Comparison of ENCODE assay signal across 26 cellular contexts in the genomic region with DNA sequence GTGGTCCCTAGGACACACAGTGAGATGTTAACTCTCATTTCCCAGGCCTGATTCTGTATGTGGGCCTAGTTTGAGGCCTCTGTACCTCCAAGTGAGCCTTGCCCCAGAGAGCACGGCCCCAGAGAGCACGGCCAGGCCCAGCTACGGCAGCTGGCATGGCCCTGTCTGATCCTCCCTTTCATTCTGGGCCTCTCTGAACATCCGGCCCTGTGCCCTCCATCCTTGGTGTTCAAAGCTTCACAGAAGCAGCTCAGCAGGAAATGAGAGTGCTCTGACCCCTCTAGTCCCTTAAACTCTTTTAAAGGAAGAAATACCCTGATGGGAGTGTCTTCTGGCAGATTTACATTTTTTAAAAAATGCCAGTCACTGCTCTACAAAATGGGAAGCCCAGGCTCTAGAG.
DNase-seq lines count a peak whose midpoint lies in the region; ATAC-seq, FAIRE-seq and TF ChIP-seq lines count a peak whose summit lies in the region.
"Had no signal": no experiment of that assay in that cellular context is flagged by ENCODE, and none has a peak within 500 bp of the region (broad histone marks: within the 10 kb centered on the region; RNA-seq: fewer than 3 reads in every experiment).

No MANE protein-coding gene starts in this region.

- peak; percentile 62 for ATAC-seq in CD4-positive, CD25-positive, alpha-beta regulatory T cell (ENCODE audit: low read depth in 2 of 2)
- ATAC-seq in activated T-helper 17 cell treated with anti-CD3 and anti-CD28 coated beads, Interleukin-2, amount 50 U/mL, for 72 hours (replicated peaks) = no peak
- no peak for ATAC-seq in left lobe of liver
- ATAC-seq in HG03045 (IDR thresholded peaks at IDR 0.05; ENCODE audit: unreplicated experiment) = no peak
- ATAC-seq: esophagus mucosa had no signal

- no peaks in the 10 kb centered on the region for H3K79me2 ChIP-seq in neural progenitor cell (ENCODE audit: low read depth)

- no peaks in the 10 kb centered on the region for H4K20me1 ChIP-seq in neural progenitor cell (ENCODE audit: low read depth)

- H3K9me3 Mint-ChIP-seq in CD4-positive, CD25-positive, alpha-beta regulatory T cell = peaks cover 0 to 4% (median 0%) of the 10 kb centered on the region in 7 donors
- no peaks in the 10 kb centered on the region for H3K9me3 Mint-ChIP-seq in activated T-helper 17 cell treated with anti-CD3 and anti-CD28 coated beads, Interleukin-2, amount 50 U/mL, for 72 hours
- no peaks in the 10 kb centered on the region for H3K9me3 Mint-ChIP-seq in neural progenitor cell
- H3K9me3 Mint-ChIP-seq: neural crest cell; T-helper 1 cell treated with Interleukin-12 subunit alpha and Interleukin-12 subunit beta and Interleukin-4 antibody, amounts not matched to agents 30 μg/mL and 1 μg/mL, for 36 hours had no signal

- H3F3A ChIP-seq in neural progenitor cell (ENCODE audit: low read depth) = no peaks in the 10 kb centered on the region

- TF ChIP-seq POLR2A in GM12891 (IDR thresholded peaks at IDR 0.05; ENCODE audit: low read depth, low read length) = no peak

- no peak for TF ChIP-seq CTCF in neural progenitor cell (IDR thresholded peaks at IDR 0.05)

- H3K36me3 ChIP-seq in CD4-positive, CD25-positive, alpha-beta regulatory T cell (ENCODE audit: control insufficient read depth, insufficient read depth, low read length) = no peaks in the 10 kb centered on the region
- no peaks in the 10 kb centered on the region for H3K36me3 ChIP-seq in neural progenitor cell
- H3K36me3 ChIP-seq: SJSA1, tibial nerve had no signal

- H3K9me3 ChIP-seq in CD4-positive, CD25-positive, alpha-beta regulatory T cell (ENCODE audit: control insufficient read depth in 2 of 2, low read length in 2 of 2) = no peaks in the 10 kb centered on the region
- no peaks in the 10 kb centered on the region for H3K9me3 ChIP-seq in neural progenitor cell (ENCODE audit: low read depth)
- H3K9me3 ChIP-seq: SJSA1, tibial nerve had no signal

- peaks cover 15% of the 10 kb centered on the region for H3K27me3 Mint-ChIP-seq in CD4-positive, CD25-positive, alpha-beta regulatory T cell
- H3K27me3 Mint-ChIP-seq in activated T-helper 17 cell treated with anti-CD3 and anti-CD28 coated beads, Interleukin-2, amount 50 U/mL, for 72 hours = no peaks in the 10 kb centered on the region
- H3K27me3 Mint-ChIP-seq in neural progenitor cell (ENCODE audit: insufficient read depth, low read depth) = no peaks in the 10 kb centered on the region

- no peak overlapping the region for H3K4me3 ChIP-seq in CD4-positive, CD25-positive, alpha-beta regulatory T cell (ENCODE audit: low read depth, low read length)
- H3K4me3 ChIP-seq in neural progenitor cell = no peak overlapping the region
- H3K4me3 ChIP-seq: SJSA1, tibial nerve had no signal

- FAIRE-seq in GM12891 (lab: Jason Lieb, UNC) = no peak
- FAIRE-seq: frontal cortex, RCC 7860 had no signal

- H3K36me3 Mint-ChIP-seq in CD4-positive, CD25-positive, alpha-beta regulatory T cell = no peaks in the 10 kb centered on the region
- no peaks in the 10 kb centered on the region for H3K36me3 Mint-ChIP-seq in activated T-helper 17 cell treated with anti-CD3 and anti-CD28 coated beads, Interleukin-2, amount 50 U/mL, for 72 hours (ENCODE audit: low read depth)
- no peaks in the 10 kb centered on the region for H3K36me3 Mint-ChIP-seq in neural progenitor cell

- H3K9ac ChIP-seq in neural progenitor cell = no peak overlapping the region

- peak in 1 of 3 donors; percentile 57 for DNase-seq in CD4-positive, CD25-positive, alpha-beta regulatory T cell
- DNase-seq in GM12891 (ENCODE audit: insufficient read length, low spot score) (peak; percentile 27), neural progenitor cell (ENCODE audit: low spot score) (no peak), SHP77 (lab: John Stamatoyannopoulos, UW) (no peak), left lobe of liver (ENCODE audit: low spot score) (no peak)
- DNase-seq: activated CD4-positive, alpha-beta T cell treated with anti-CD3 and anti-CD28 coated beads, Interleukin-2, amount 50 U/mL, for 4 hours; DMS79; effector memory CD4-positive, alpha-beta T cell; hippocampal formation; islet precursor cell; MM.1S; NCI-H1436; NCI-H524; NK-92 treated with Interleukin-12 subunit alpha and Interleukin-12 subunit beta, amount 100 ng/mL, for 24 hours; stimulated activated CD4-positive, alpha-beta T cell treated with anti-CD3 and anti-CD28 coated beads, Interleukin-1b, Interleukin-23, amount 100 ng/mL, for 48 hours; stimulated activated naive CD4-positive, alpha-beta T cell treated with Interleukin-2 at 50 U/mL for 16 hours had no signal

- peak overlapping the region in 2 of 3 donors; percentile 32 to 54 for H3K27ac Mint-ChIP-seq in CD4-positive, CD25-positive, alpha-beta regulatory T cell
- H3K27ac Mint-ChIP-seq in activated T-helper 17 cell treated with anti-CD3 and anti-CD28 coated beads, Interleukin-2, amount 50 U/mL, for 72 hours = peak overlapping the region; percentile 47
- H3K27ac Mint-ChIP-seq in neural progenitor cell = peak overlapping the region; percentile 68
- H3K27ac Mint-ChIP-seq: progenitor cell of endocrine pancreas; T-helper 1 cell treated with Interleukin-12 subunit alpha and Interleukin-12 subunit beta and Interleukin-4 antibody, amounts not matched to agents 30 μg/mL and 1 μg/mL, for 36 hours had no signal

- H3K4me1 Mint-ChIP-seq in CD4-positive, CD25-positive, alpha-beta regulatory T cell = peaks cover 0 to 11% (median 0%) of the 10 kb centered on the region in 4 donors
- H3K4me1 Mint-ChIP-seq in activated T-helper 17 cell treated with anti-CD3 and anti-CD28 coated beads, Interleukin-2, amount 50 U/mL, for 72 hours = no peaks in the 10 kb centered on the region
- H3K4me1 Mint-ChIP-seq in neural progenitor cell = peaks cover 20% of the 10 kb centered on the region

- H3K4me1 ChIP-seq in CD4-positive, CD25-positive, alpha-beta regulatory T cell (ENCODE audit: control insufficient read depth, insufficient read depth, low read length, poor library complexity, severe bottlenecking) = no peaks in the 10 kb centered on the region
- H3K4me1 ChIP-seq in neural progenitor cell = no peaks in the 10 kb centered on the region

- H3K4me3 Mint-ChIP-seq in CD4-positive, CD25-positive, alpha-beta regulatory T cell = peak overlapping the region in 1 of 4 donors; percentile 39
- H3K4me3 Mint-ChIP-seq in activated T-helper 17 cell treated with anti-CD3 and anti-CD28 coated beads, Interleukin-2, amount 50 U/mL, for 72 hours = no peak overlapping the region
- no peak overlapping the region for H3K4me3 Mint-ChIP-seq in neural progenitor cell
- H3K4me3 Mint-ChIP-seq: neural crest cell; T-helper 1 cell treated with Interleukin-12 subunit alpha and Interleukin-12 subunit beta and Interleukin-4 antibody, amounts not matched to agents 30 μg/mL and 1 μg/mL, for 36 hours had no signal

- H3K4me2 ChIP-seq in neural progenitor cell = no peak overlapping the region

- no peak overlapping the region for H2AFZ ChIP-seq in neural progenitor cell (replicated peaks)

- H3K27ac ChIP-seq in CD4-positive, CD25-positive, alpha-beta regulatory T cell (ENCODE audit: insufficient read depth, low read length, poor library complexity, severe bottlenecking) = no peak overlapping the region
- H3K27ac ChIP-seq in neural progenitor cell = no peak overlapping the region
- H3K27ac ChIP-seq: SJSA1, tibial nerve had no signal

- no peaks in the 10 kb centered on the region for H3K27me3 ChIP-seq in CD4-positive, CD25-positive, alpha-beta regulatory T cell (ENCODE audit: control insufficient read depth, insufficient read depth, low read length)
- H3K27me3 ChIP-seq in neural progenitor cell = no peaks in the 10 kb centered on the region
- H3K27me3 ChIP-seq: SJSA1, tibial nerve had no signal

TF ChIP-seq in GM12891, 5 proteins besides CTCF, POLR2A, EP300 and RAD21:
- no peak for TF ChIP-seq POU2F2 (IDR thresholded peaks at IDR 0.05; ENCODE audit: low read depth, low read length)
- no peak for TF ChIP-seq SPI1 (IDR thresholded peaks at IDR 0.05; ENCODE audit: low read depth, low read length)
- no peak for TF ChIP-seq PAX5 (IDR thresholded peaks at IDR 0.05; ENCODE audit: insufficient read depth, low read length, severe bottlenecking)
- no peak for TF ChIP-seq TAF1 (IDR thresholded peaks at IDR 0.05; ENCODE audit: low read depth, low read length)
- no peak for TF ChIP-seq POLR2AphosphoS5 (IDR thresholded peaks at IDR 0.05; ENCODE audit: low read depth, low read length)
TF ChIP-seq in GM12891: peak in this region for 0.

Comparison
In these comparisons a context has a peak if more than half of its experiments do, and no peak if none do; other contexts are left out.
1. ATAC-seq: peak in CD4-positive, CD25-positive, alpha-beta regulatory T cell (2 of 2); none in activated T-helper 17 cell treated with anti-CD3 and anti-CD28 coated beads, Interleukin-2, amount 50 U/mL, for 72 hours (single experiment), left lobe of liver (single experiment) and HG03045 (single experiment).
2. Peak in every context shown above with its lines, with median percentiles within 50 percentile points of each other: H3K27ac Mint-ChIP-seq.